ENCODE assay signal across 1 cellular context in genomic region chr2:235614900-235615712, GRCh38.
TF ChIP-seq lines count a peak whose summit lies in the region.

No MANE protein-coding gene starts in this region.

TF ChIP-seq in SK-N-SH, 30 proteins besides CTCF, POLR2A, EP300 and RAD21 (continued from another document):
- TF ChIP-seq USF2 (IDR thresholded peaks at IDR 0.05; ENCODE audit: borderline replicate concordance, low read depth, low read length) = no peak
- no peak for TF ChIP-seq RCOR1 (IDR thresholded peaks at IDR 0.05; ENCODE audit: low read length)
- TF ChIP-seq NRF1 (IDR thresholded peaks at IDR 0.05; ENCODE audit: low read depth, low read length) = no peak
- TF ChIP-seq POLR2AphosphoS5 (IDR thresholded peaks at IDR 0.05; ENCODE audit: low read depth, low read length) = no peak
- no peak for TF ChIP-seq FOXM1 (IDR thresholded peaks at IDR 0.05; ENCODE audit: low read depth)
- TF ChIP-seq TAF1 (IDR thresholded peaks at IDR 0.05; ENCODE audit: borderline replicate concordance, low read depth, low read length) = no peak
- no peak for TF ChIP-seq FOSL2 (IDR thresholded peaks at IDR 0.05; ENCODE audit: borderline replicate concordance, low read depth)
- no peak for TF ChIP-seq TEAD4 (IDR thresholded peaks at IDR 0.05; ENCODE audit: borderline replicate concordance, insufficient read depth)
- no peak for TF ChIP-seq MAX (IDR thresholded peaks at IDR 0.05; ENCODE audit: low read depth)
